13 cellular contexts compared by ENCODE assay signal in the genomic region with DNA sequence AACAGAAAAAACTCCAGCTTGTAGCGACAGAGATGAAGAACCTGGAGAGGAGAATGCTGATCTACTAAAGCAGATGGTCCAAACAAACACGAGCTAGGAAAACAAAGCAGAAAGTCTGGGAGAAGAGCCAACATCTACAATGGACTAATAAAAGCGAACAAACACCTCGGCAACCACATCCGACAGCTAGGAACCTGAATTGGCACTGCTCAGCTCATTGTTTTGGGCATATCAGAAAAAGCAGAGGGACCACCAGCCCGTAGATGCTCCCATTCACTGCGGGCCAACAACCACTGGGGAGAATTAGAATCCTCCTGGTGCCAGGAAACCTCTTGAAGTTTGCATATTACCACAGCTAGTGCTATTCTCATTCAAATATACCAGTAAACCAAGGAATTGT.
A peak's percentile ranks its signal among the peaks of the same experiment; 100 is the strongest.
DNase-seq lines count a peak whose midpoint lies in the region; ATAC-seq and TF ChIP-seq lines count a peak whose summit lies in the region.
"Had no signal": no experiment of that assay in that cellular context is flagged by ENCODE, and none has a peak within 500 bp of the region (broad histone marks: within the 10 kb centered on the region; RNA-seq: fewer than 3 reads in every experiment).

No MANE protein-coding gene starts in this region.

- no peak overlapping the region for H3K27ac ChIP-seq in endodermal cell (ENCODE audit: low read depth, low read length)
- H3K27ac ChIP-seq: SJSA1, thoracic aorta had no signal

- no peak overlapping the region for H3K27ac Mint-ChIP-seq in endodermal cell
- H3K27ac Mint-ChIP-seq: activated CD4-positive, alpha-beta T cell treated with anti-CD3 and anti-CD28 coated beads for 36 hours; CD4-positive, CD25-positive, alpha-beta regulatory T cell had no signal

- peak; percentile 100 for DNase-seq in DMS153 treated with DMSO at 0.1 percent for 48 hours (lab: John Stamatoyannopoulos, UW; ENCODE audit: unreplicated experiment)
- DNase-seq in NCI-H128 (lab: John Stamatoyannopoulos, UW; ENCODE audit: unreplicated experiment) = peak; percentile 80
- peak; percentile 36 to 61 for DNase-seq in NCI-H526 (lab: John Stamatoyannopoulos, UW)
- peak; percentile 45 for DNase-seq in endodermal cell
- DNase-seq in cortex of kidney (lab: John Stamatoyannopoulos, UW) = no peak
- no peak for DNase-seq in ureter (ENCODE audit: low spot score)
- DNase-seq: activated CD4-positive, alpha-beta T cell treated with anti-CD3 and anti-CD28 coated beads for 36 hours; activated naive CD4-positive, alpha-beta T cell; CD4-positive, CD25-positive, alpha-beta regulatory T cell had no signal

- ATAC-seq in GM18858 (IDR thresholded peaks at IDR 0.05; ENCODE audit: unreplicated experiment) (no peak), GM18870 (IDR thresholded peaks at IDR 0.05; ENCODE audit: unreplicated experiment) (no peak)
- ATAC-seq: activated CD4-positive, alpha-beta T cell treated with anti-CD3 and anti-CD28 coated beads for 36 hours had no signal

- no peak for TF ChIP-seq CTCF in endodermal cell (conservative IDR thresholded peaks at IDR 0.05)

- H3K9me3 Mint-ChIP-seq in endodermal cell = peaks cover 4% of the 10 kb centered on the region

- H3K4me3 ChIP-seq in endodermal cell (ENCODE audit: low read length) = no peak overlapping the region
- H3K4me3 ChIP-seq: SJSA1, thoracic aorta had no signal

- no peaks in the 10 kb centered on the region for H3K27me3 ChIP-seq in endodermal cell (ENCODE audit: control insufficient read depth, insufficient read depth, low read length, poor library complexity, severe bottlenecking)
- H3K27me3 ChIP-seq: SJSA1 had no signal

- 90% methylated on average over 6 to 7 of the region's 7 CpGs for WGBS in endodermal cell (ENCODE audit: insufficient coverage in 1 of 2, insufficient read length in 1 of 2), 2 experiments

- H3K4me3 Mint-ChIP-seq in endodermal cell = no peak overlapping the region
- H3K4me3 Mint-ChIP-seq: activated CD4-positive, alpha-beta T cell treated with anti-CD3 and anti-CD28 coated beads for 36 hours; CD4-positive, CD25-positive, alpha-beta regulatory T cell had no signal

- peaks cover 4% of the 10 kb centered on the region for H3K4me1 ChIP-seq in endodermal cell (ENCODE audit: control insufficient read depth, insufficient read depth, low read length)
- H3K4me1 ChIP-seq: SJSA1 had no signal

- peaks cover 4% of the 10 kb centered on the region for H3K4me1 Mint-ChIP-seq in endodermal cell
- H3K4me1 Mint-ChIP-seq: activated CD4-positive, alpha-beta T cell treated with anti-CD3 and anti-CD28 coated beads for 36 hours; CD4-positive, CD25-positive, alpha-beta regulatory T cell had no signal

- no peaks in the 10 kb centered on the region for H3K36me3 Mint-ChIP-seq in endodermal cell (ENCODE audit: low read depth)
- H3K36me3 Mint-ChIP-seq: CD4-positive, CD25-positive, alpha-beta regulatory T cell had no signal

- H3K36me3 ChIP-seq in endodermal cell (ENCODE audit: control insufficient read depth, insufficient read depth, low read length) = no peaks in the 10 kb centered on the region
- H3K36me3 ChIP-seq: SJSA1, thoracic aorta had no signal

- H3K27me3 Mint-ChIP-seq in endodermal cell (ENCODE audit: insufficient read depth) = no peaks in the 10 kb centered on the region
- H3K27me3 Mint-ChIP-seq: activated CD4-positive, alpha-beta T cell treated with anti-CD3 and anti-CD28 coated beads for 36 hours; CD4-positive, CD25-positive, alpha-beta regulatory T cell had no signal

- H3K9me3 ChIP-seq in endodermal cell (ENCODE audit: control insufficient read depth, low read length) = no peaks in the 10 kb centered on the region
- H3K9me3 ChIP-seq: SJSA1, thoracic aorta had no signal

- H3K9ac ChIP-seq in endodermal cell (ENCODE audit: extremely low read depth, low read length, poor library complexity, severe bottlenecking) = no peak overlapping the region

Comparison
In these comparisons a context has a peak if more than half of its experiments do, and no peak if none do; other contexts are left out.
1. DNase-seq: peak in DMS153 treated with DMSO at 0.1 percent for 48 hours (single experiment), NCI-H128 (single experiment), NCI-H526 (2 of 2) and endodermal cell (single experiment); none in cortex of kidney (single experiment) and ureter (single experiment).